Comparison of ENCODE assay signal across 8 cellular contexts in genomic region chr12:6532927-6533652, GRCh38. TPM values are rescaled to one million over a fixed set of nuclear protein-coding genes. Genes with fewer than 3 reads are reported as not detected.
DNase-seq lines count a peak whose midpoint lies in the region; ATAC-seq and TF ChIP-seq lines count a peak whose summit lies in the region.

No MANE protein-coding gene starts in this region.

- no peak for TF ChIP-seq EP300 in ovary (IDR thresholded peaks at IDR 0.05)

- peaks cover 43% of the 10 kb centered on the region for H3K36me3 ChIP-seq in BJ (ENCODE audit: control insufficient read depth, insufficient read depth, low read length)
- peaks cover 0 to 73% (median 48%) of the 10 kb centered on the region in 9 donors for H3K36me3 ChIP-seq in heart right ventricle
- H3K36me3 ChIP-seq in ovary, result no peaks in the 10 kb centered on the region

- H3K4me1 ChIP-seq in heart right ventricle, result peaks cover 17 to 53% (median 47%) of the 10 kb centered on the region in 9 donors
- H3K4me1 ChIP-seq in ovary (ENCODE audit: insufficient read depth), result peaks cover 14% of the 10 kb centered on the region

- H3K27me3 ChIP-seq in BJ (ENCODE audit: control insufficient read depth, insufficient read depth, low read length) (no peaks in the 10 kb centered on the region), heart right ventricle (no peaks in the 10 kb centered on the region), ovary (no peaks in the 10 kb centered on the region)

- 1 to 2% methylated on average over 14 of the region's 14 CpGs for WGBS in heart right ventricle, 2 donors
- WGBS in ovary, 3 donors, result 1 to 2% (median 1%) methylated on average over 14 of the region's 14 CpGs

- H3K4me3 ChIP-seq in BJ (ENCODE audit: low read depth, low read length), result peak overlapping the region; percentile 88
- peak overlapping the region; percentile 81 to 99 (median 98) for H3K4me3 ChIP-seq in heart right ventricle
- H3K4me3 ChIP-seq in ovary, result peak overlapping the region; percentile 62

- POLR2A ChIA-PET in BJ (lab: Charles Lee), result interaction anchor here (1.0 to 2.0 kb wide), 3 partner anchors 16 to 156 kb away, joined by 4 to 12 read pairs (median 7); partner anchors contain the start of gene ZNF384

- no peak for TF ChIP-seq CTCF in BJ (IDR thresholded peaks at IDR 0.05; ENCODE audit: insufficient read depth, low read depth, low read length)
- no peak for TF ChIP-seq CTCF in heart right ventricle (IDR thresholded peaks at IDR 0.05)
- TF ChIP-seq CTCF in ovary (IDR thresholded peaks at IDR 0.05), result no peak

- no peaks in the 10 kb centered on the region for H3K9me3 ChIP-seq in heart right ventricle
- no peaks in the 10 kb centered on the region for H3K9me3 ChIP-seq in ovary

- CTCF ChIA-PET in BJ (lab: Yijun Ruan, JAX), result interaction anchor here (0.7 to 1.0 kb wide), 5 partner anchors 9 to 307 kb away, joined by 3 to 4 read pairs (median 3); no protein-coding TSS in a partner anchor

- ATAC-seq in HG03432 (IDR thresholded peaks at IDR 0.05; ENCODE audit: unreplicated experiment) (peak; percentile 16), heart right ventricle (peak; percentile 40 to 77 (median 63)), HG02623 (IDR thresholded peaks at IDR 0.05; ENCODE audit: unreplicated experiment) (no peak)

- intact Hi-C loops in heart right ventricle (cut with DNase I) (loop anchor here in 7 of 10 donors (2.0 to 10.0 kb wide), 10 partner anchors 36 to 198 kb away; partner anchors contain the start of genes NCAPD2 (in 5 of the 7), MRPL51 (in 4 of the 7), VAMP1 (in 4 of the 7) and TAPBPL (in 1 of the 7)), ovary (cut with DNase I) (loop anchor here in 2 of 4 donors (5.0 to 10.0 kb wide), 2 partner anchors 111 to 208 kb away; no protein-coding TSS in a partner anchor)

- TF ChIP-seq POLR2A in GM18526 (IDR thresholded peaks at IDR 0.05; ENCODE audit: extremely low read depth, insufficient read length), result peak; percentile 38
- TF ChIP-seq POLR2A in ovary (IDR thresholded peaks at IDR 0.05), result no peak

- DNase-seq in BJ (ENCODE audit: low read depth) (no peak), NOMO-1 treated with dmso at 0.1 percent for 144 hours (lab: John Stamatoyannopoulos, UW; ENCODE audit: unreplicated experiment) (peak; percentile 59), amniotic epithelial cell (ENCODE audit: low read depth) (peak; percentile 50), heart right ventricle (peak; percentile 71 to 76), ovary (peak in 4 of 5 donors; percentile 66 to 74 (median 71))

- peak overlapping the region; percentile 91 to 100 (median 98) for H3K27ac ChIP-seq in heart right ventricle
- peak overlapping the region; percentile 93 to 96 for H3K27ac ChIP-seq in ovary

RNA-seq across cellular contexts. Expression of gene GAPDH, which starts 1.2 kb away (rescaled TPM):
- polyA plus RNA-seq in BJ (2011; rRNA removed) (12,114 and 18,709 TPM in 2 replicates), heart right ventricle (1,000 to 10,000 TPM; 5,840 to 6,426 TPM), ovary (1,000 to 10,000 TPM; 1,086 to 1,247 TPM)
- 11,136 and 21,615 TPM in 2 replicates for polyA minus RNA-seq in BJ (2011; rRNA and poly(A)+ RNA removed)
- total RNA-seq in heart right ventricle (1,000 to 10,000 TPM; 4,081 to 7,888 (median 4,666) TPM), ovary (1,000 to 10,000 TPM in 5 of 7 donors, 100 to 1,000 TPM in 2; 661 to 1,442 (median 1,249) TPM)

RNA-seq across cellular contexts. Expression of gene IFFO1, which starts 22.8 kb away (rescaled TPM):
- polyA plus RNA-seq in BJ (2011; rRNA removed) (19.6 and 31.9 TPM in 2 replicates), heart right ventricle (10 to 100 TPM; 14.3 to 30.5 TPM), ovary (10 to 100 TPM in 1 of 2 donors, 1 to 10 TPM in 1; 9.7 to 25.9 TPM)
- polyA minus RNA-seq in BJ (2011; rRNA and poly(A)+ RNA removed), result 9.4 and 12.9 TPM in 2 replicates
- total RNA-seq in heart right ventricle (10 to 100 TPM; 10.5 to 21.6 (median 17.3) TPM), ovary (10 to 100 TPM; 10.9 to 31.4 (median 22.9) TPM)

RNA-seq across cellular contexts. Expression of gene NOP2, which starts 35.0 kb away (rescaled TPM):
- polyA plus RNA-seq in BJ (2011; rRNA removed) (28.4 and 32.6 TPM in 2 replicates), heart right ventricle (10 to 100 TPM; 18.5 to 31.1 TPM), ovary (10 to 100 TPM; 11.6 to 31.2 TPM)
- 18.1 and 37.2 TPM in 2 replicates for polyA minus RNA-seq in BJ (2011; rRNA and poly(A)+ RNA removed)
- total RNA-seq in heart right ventricle (10 to 100 TPM; 11.1 to 29.2 (median 15.3) TPM), ovary (10 to 100 TPM; 11.6 to 46.9 (median 24.5) TPM)

RNA-seq across cellular contexts. Expression of gene NCAPD2, which starts 39.2 kb away (rescaled TPM):
- polyA plus RNA-seq in BJ (2011; rRNA removed), result 55.8 and 65.6 TPM in 2 replicates
- polyA minus RNA-seq in BJ (2011; rRNA and poly(A)+ RNA removed), result 42.8 and 48.1 TPM in 2 replicates
- 10 to 100 TPM in 8 of 10 donors, 1 to 10 TPM in 2; 8.4 to 18.8 (median 13.1) TPM for total RNA-seq in heart right ventricle
- polyA plus RNA-seq in heart right ventricle, result 1 to 10 TPM; 5.4 to 5.8 TPM
- total RNA-seq in ovary, result 10 to 100 TPM; 11.5 to 19.5 (median 16.4) TPM
- polyA plus RNA-seq in ovary, result 10 to 100 TPM in 1 of 2 donors, 1 to 10 TPM in 1; 8.8 to 19.4 TPM

RNA-seq across cellular contexts. Expression of gene MRPL51, which starts 40.0 kb away (rescaled TPM):
- polyA plus RNA-seq in BJ (2011; rRNA removed) (53.4 and 117 TPM in 2 replicates), heart right ventricle (100 to 1,000 TPM; 123 to 181 TPM), ovary (100 to 1,000 TPM in 1 of 2 donors, 10 to 100 TPM in 1; 74.1 to 142 TPM)
- polyA minus RNA-seq in BJ (2011; rRNA and poly(A)+ RNA removed), result 13.1 and 21.4 TPM in 2 replicates
- total RNA-seq in heart right ventricle (100 to 1,000 TPM; 232 to 300 (median 255) TPM), ovary (100 to 1,000 TPM in 4 of 7 donors, 10 to 100 TPM in 3; 27.5 to 119 (median 108) TPM)
